Comparison of ENCODE assay signal across 13 cellular contexts in genomic region chr20:34604980-34605788, GRCh38. TPM values are rescaled to one million over a fixed set of nuclear protein-coding genes. Genes with fewer than 3 reads are reported as not detected.
DNase-seq lines count a peak whose midpoint lies in the region; ATAC-seq and TF ChIP-seq lines count a peak whose summit lies in the region.
"Had no signal": no experiment of that assay in that cellular context is flagged by ENCODE, and none has a peak within 500 bp of the region (broad histone marks: within the 10 kb centered on the region; RNA-seq: fewer than 3 reads in every experiment).

No MANE protein-coding gene starts in this region.

- no peak overlapping the region for H3K27ac ChIP-seq in AG04450 (ENCODE audit: low read depth, low read length)

- no peaks in the 10 kb centered on the region for H3K27me3 Mint-ChIP-seq in activated T-helper 17 cell treated with anti-CD3 and anti-CD28 coated beads, Interleukin-2, amount 50 U/mL, for 72 hours
- H3K27me3 Mint-ChIP-seq in progenitor cell of endocrine pancreas = no peaks in the 10 kb centered on the region
- H3K27me3 Mint-ChIP-seq: activated naive CD8-positive, alpha-beta T cell treated with anti-CD3 and anti-CD28 coated beads, Interleukin-2, amount 50 U/mL, for 24 hours; naive thymus-derived CD4-positive, alpha-beta T cell had no signal

- CTCF ChIA-PET in AG04450 (lab: Charles Lee) = no interaction called here

- DNase-seq in AG04450 (ENCODE audit: low read depth, low spot score) (peak; percentile 50), HFF-Myc (ENCODE audit: extremely low read depth, low read depth) (peak; percentile 93), dermis blood vessel endothelial cell (peak; percentile 72), lung microvascular endothelial cell (ENCODE audit: low read depth in 2 of 2) (peak; percentile 84 to 89), progenitor cell of endocrine pancreas (ENCODE audit: low spot score, unreplicated experiment) (no peak), erythroblast (lab: John Stamatoyannopoulos, UW) (no peak)
- DNase-seq: activated naive CD8-positive, alpha-beta T cell treated with anti-CD3 and anti-CD28 coated beads, Interleukin-2, amount 50 U/mL, for 24 hours; effector memory CD4-positive, alpha-beta T cell; naive thymus-derived CD4-positive, alpha-beta T cell; NCI-H146; stimulated activated naive CD4-positive, alpha-beta T cell treated with Interleukin-2 at 50 U/mL for 16 hours had no signal

- H3K4me3 Mint-ChIP-seq in activated T-helper 17 cell treated with anti-CD3 and anti-CD28 coated beads, Interleukin-2, amount 50 U/mL, for 72 hours = no peak overlapping the region
- H3K4me3 Mint-ChIP-seq in progenitor cell of endocrine pancreas (ENCODE audit: low read depth) = no peak overlapping the region
- H3K4me3 Mint-ChIP-seq: activated naive CD8-positive, alpha-beta T cell treated with anti-CD3 and anti-CD28 coated beads, Interleukin-2, amount 50 U/mL, for 24 hours; naive thymus-derived CD4-positive, alpha-beta T cell had no signal

- H3K4me3 ChIP-seq in AG04450 (ENCODE audit: low read depth, low read length) (no peak overlapping the region), HFF-Myc (replicated peaks; ENCODE audit: low read depth, low read length) (no peak overlapping the region)

- peaks cover 6% of the 10 kb centered on the region for H3K4me1 Mint-ChIP-seq in activated T-helper 17 cell treated with anti-CD3 and anti-CD28 coated beads, Interleukin-2, amount 50 U/mL, for 72 hours
- peaks cover 5% of the 10 kb centered on the region for H3K4me1 Mint-ChIP-seq in progenitor cell of endocrine pancreas (ENCODE audit: low read depth)
- H3K4me1 Mint-ChIP-seq: activated naive CD8-positive, alpha-beta T cell treated with anti-CD3 and anti-CD28 coated beads, Interleukin-2, amount 50 U/mL, for 24 hours had no signal

- POLR2A ChIA-PET in AG04450 (lab: Yijun Ruan, JAX) = no interaction called here

- H3K27me3 ChIP-seq in AG04450 (ENCODE audit: control insufficient read depth, insufficient read depth, low read length) = no peaks in the 10 kb centered on the region

- TF ChIP-seq CTCF in AG04450 (IDR thresholded peaks at IDR 0.05; ENCODE audit: low read depth, low read length) = no peak
- no peak for TF ChIP-seq CTCF in HFF-Myc (IDR thresholded peaks at IDR 0.05; ENCODE audit: low read depth, low read length, missing control alignments)
- TF ChIP-seq CTCF in progenitor cell of endocrine pancreas (IDR thresholded peaks at IDR 0.05; ENCODE audit: unreplicated experiment) = no peak

- H3K9me3 ChIP-seq in AG04450 (ENCODE audit: control insufficient read depth, insufficient read depth, low read length) = no peaks in the 10 kb centered on the region

- no peak for TF ChIP-seq POLR2A in erythroblast (IDR thresholded peaks at IDR 0.05; ENCODE audit: low read length)

- ATAC-seq in activated T-helper 17 cell treated with anti-CD3 and anti-CD28 coated beads, Interleukin-2, amount 50 U/mL, for 72 hours (replicated peaks) = no peak
- no peak for ATAC-seq in HG02852 (IDR thresholded peaks at IDR 0.05; ENCODE audit: unreplicated experiment)
- ATAC-seq: activated naive CD8-positive, alpha-beta T cell treated with anti-CD3 and anti-CD28 coated beads, Interleukin-2, amount 50 U/mL, for 24 hours; naive thymus-derived CD4-positive, alpha-beta T cell had no signal

- H3K9me3 Mint-ChIP-seq in activated T-helper 17 cell treated with anti-CD3 and anti-CD28 coated beads, Interleukin-2, amount 50 U/mL, for 72 hours = no peaks in the 10 kb centered on the region
- H3K9me3 Mint-ChIP-seq in progenitor cell of endocrine pancreas (ENCODE audit: low read depth) = no peaks in the 10 kb centered on the region
- H3K9me3 Mint-ChIP-seq: activated naive CD8-positive, alpha-beta T cell treated with anti-CD3 and anti-CD28 coated beads, Interleukin-2, amount 50 U/mL, for 24 hours had no signal

- peaks cover 20% of the 10 kb centered on the region for H3K36me3 Mint-ChIP-seq in activated T-helper 17 cell treated with anti-CD3 and anti-CD28 coated beads, Interleukin-2, amount 50 U/mL, for 72 hours (ENCODE audit: low read depth)
- H3K36me3 Mint-ChIP-seq in progenitor cell of endocrine pancreas (ENCODE audit: insufficient read depth) = peaks cover 16% of the 10 kb centered on the region

- no peak overlapping the region for H3K27ac Mint-ChIP-seq in activated T-helper 17 cell treated with anti-CD3 and anti-CD28 coated beads, Interleukin-2, amount 50 U/mL, for 72 hours
- H3K27ac Mint-ChIP-seq in progenitor cell of endocrine pancreas = no peak overlapping the region
- H3K27ac Mint-ChIP-seq: naive thymus-derived CD4-positive, alpha-beta T cell had no signal

RNA-seq across cellular contexts. Expression of gene MAP1LC3A, which starts 46.7 kb away (rescaled TPM):
- 15.9 and 26.7 TPM in 2 replicates for polyA plus RNA-seq in AG04450 (2011; rRNA removed)
- polyA minus RNA-seq in AG04450 (2011; rRNA and poly(A)+ RNA removed) = 13.2 and 18.9 TPM in 2 replicates
- total RNA-seq in dermis blood vessel endothelial cell = 20.9 and 45.8 TPM in 2 replicates
- total RNA-seq in lung microvascular endothelial cell = 19.0 and 38.7 TPM in 2 replicates
- total RNA-seq in activated T-helper 17 cell treated with anti-CD3 and anti-CD28 coated beads, Interleukin-2, amount 50 U/mL, for 72 hours = 1 to 10 TPM; 4.5 to 4.6 TPM
- total RNA-seq in progenitor cell of endocrine pancreas = 43.8 and 52.8 TPM in 2 replicates

Comparison
In these comparisons a context has a peak if more than half of its experiments do, and no peak if none do; other contexts are left out.
1. DNase-seq: peak in AG04450 (single experiment), HFF-Myc (single experiment), dermis blood vessel endothelial cell (single experiment) and lung microvascular endothelial cell (2 of 2); none in progenitor cell of endocrine pancreas (single experiment) and erythroblast (0 of 2).